ENCODE assay signal across 17 cellular contexts in genomic region chr2:233989221-233989620, GRCh38.
"Had no signal": no experiment of that assay in that cellular context is flagged by ENCODE, and none has a peak within 500 bp of the region (broad histone marks: within the 10 kb centered on the region; RNA-seq: fewer than 3 reads in every experiment).

No MANE protein-coding gene starts in this region.

- H3K27ac ChIP-seq: brain microvascular endothelial cell, dorsolateral prefrontal cortex, right lobe of liver, upper lobe of right lung had no signal

- H3K36me3 ChIP-seq: brain microvascular endothelial cell, spleen, upper lobe of right lung had no signal

- H3K27me3 ChIP-seq: brain microvascular endothelial cell, right lobe of liver, upper lobe of right lung had no signal

- DNase-seq: activated CD4-positive, alpha-beta T cell treated with anti-CD3 and anti-CD28 coated beads, Interleukin-2, amount 50 U/mL, for 48 hours; activated CD4-positive, CD25-positive, alpha-beta regulatory T cell treated with anti-CD3 and anti-CD28 coated beads, Interleukin-2, amount 50 U/mL, for 72 hours; activated CD8-positive, alpha-beta memory T cell treated with anti-CD3 and anti-CD28 coated beads, Interleukin-2, amount 50 U/mL, for 4 hours; activated naive CD4-positive, alpha-beta T cell; brain microvascular endothelial cell; dorsolateral prefrontal cortex; left colon; mammary epithelial cell; occipital lobe; spleen; stimulated activated naive CD4-positive, alpha-beta T cell treated with Interleukin-2 at 50 U/mL for 16 hours; T-helper 17 cell; upper lobe of right lung had no signal

- H3K27me3 Mint-ChIP-seq: T-helper 17 cell had no signal

- H3K9me3 ChIP-seq: right lobe of liver, spleen, upper lobe of right lung had no signal

- H3K4me1 ChIP-seq: upper lobe of right lung had no signal

- H3K4me3 ChIP-seq: dorsolateral prefrontal cortex, right lobe of liver, spleen, upper lobe of right lung had no signal

- H3K27ac Mint-ChIP-seq: progenitor cell of endocrine pancreas had no signal

- H3K4me3 Mint-ChIP-seq: nephron, T-helper 17 cell had no signal

- ATAC-seq: esophagus mucosa, left colon, T-helper 17 cell, upper lobe of right lung had no signal
